In the genomic region with DNA sequence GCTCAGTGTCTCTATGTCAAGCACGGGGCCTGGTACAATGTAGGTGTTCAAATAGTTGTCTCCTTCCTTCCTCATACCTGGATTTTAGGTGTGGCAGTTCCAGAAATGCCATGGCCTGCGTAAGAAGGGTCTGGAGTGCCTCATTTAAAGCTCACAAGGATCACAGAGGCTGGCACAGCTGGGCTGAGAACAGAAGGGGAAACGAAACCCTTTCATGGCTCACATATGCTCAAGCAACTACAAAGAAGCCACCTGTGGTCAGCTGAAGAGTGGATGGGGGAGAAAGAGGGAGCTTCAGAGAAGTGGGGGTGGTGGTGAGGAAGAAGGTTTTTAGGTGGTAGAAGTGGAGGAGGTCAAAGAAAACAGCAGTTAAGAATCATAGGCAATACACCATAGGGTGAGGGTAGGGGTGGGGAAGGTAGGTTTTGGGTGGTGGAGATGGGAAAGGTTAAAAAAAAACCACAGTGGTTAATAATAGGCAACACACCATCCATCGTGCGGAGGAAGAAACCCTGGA, we compare ENCODE assay signal across 8 cellular contexts. TPM values are rescaled to one million over a fixed set of nuclear protein-coding genes. Genes with fewer than 3 reads are reported as not detected.
DNase-seq lines count a peak whose midpoint lies in the region; ATAC-seq, FAIRE-seq and TF ChIP-seq lines count a peak whose summit lies in the region.

No MANE protein-coding gene starts in this region.

- H3K4me1 ChIP-seq in A549 = peaks cover 25% of the 10 kb centered on the region

- FAIRE-seq in A549 (lab: Jason Lieb, UNC) (no peak), RCC 7860 (lab: Jason Lieb, UNC) (no peak)

- H3K4me3 ChIP-seq in A549 = no peak overlapping the region

- DNase-seq in A549 (ENCODE audit: low read depth in 1 of 2, low spot score in 1 of 2) = no peak
- DNase-seq in SIG-M5 treated with dmso at 0.1 percent for 504 hours (lab: John Stamatoyannopoulos, UW; ENCODE audit: unreplicated experiment) = peak; percentile 87
- no peak for DNase-seq in NCI-H345 (lab: John Stamatoyannopoulos, UW)
- no peak for DNase-seq in HK-2 (ENCODE audit: unreplicated experiment)
- DNase-seq in GDM1 (lab: John Stamatoyannopoulos, UW) = no peak
- no peak for DNase-seq in RCC 7860 (ENCODE audit: low spot score)

- no peak for TF ChIP-seq CTCF in A549 (IDR thresholded peaks at IDR 0.05)

- H3K27ac ChIP-seq in A549 = peak overlapping the region; percentile 34 to 38; a peak in 3 of 6 replicates

- ATAC-seq in A549 = no peak
- ATAC-seq in GM19043 (IDR thresholded peaks at IDR 0.05; ENCODE audit: low read depth, unreplicated experiment) = peak; percentile 84
- peak; percentile 90 for ATAC-seq in HG03066 (IDR thresholded peaks at IDR 0.05; ENCODE audit: low read depth, unreplicated experiment)

- no peak for TF ChIP-seq RAD21 in A549 (conservative IDR thresholded peaks at IDR 0.05 in 1 of 2, IDR thresholded peaks at IDR 0.05 in 1 of 2)

- POLR2A ChIA-PET in A549 (lab: Yijun Ruan, JAX) = interaction anchor here (0.7 kb wide), 1 partner anchor 17 kb away, joined by 3 read pairs; the partner anchor contains the start of gene TOP1

- TF ChIP-seq POLR2A in A549 (IDR thresholded peaks at IDR 0.05; ENCODE audit: low read length) = no peak

- peaks cover 5% of the 10 kb centered on the region; the same call in 2 of the 3 replicates for H3K9me3 ChIP-seq in A549

- no peak overlapping the region for H3K4me2 ChIP-seq in A549

- CTCF ChIA-PET in A549 (lab: Yijun Ruan, JAX) = interaction anchor here (0.8 to 5.0 kb wide), 4 partner anchors 10 to 43 kb away, joined by 3 to 27 read pairs (median 3); no protein-coding TSS in a partner anchor

- TF ChIP-seq EP300 in A549 (IDR thresholded peaks at IDR 0.05) = no peak

- WGBS in A549 (ENCODE audit: missing lambda C conversion rate) = 78% methylated on average over 5 of the region's 5 CpGs

TF ChIP-seq in A549, 52 proteins besides CTCF, POLR2A, EP300 and RAD21:
- TF ChIP-seq RARB (CRISPR knock-in tag; IDR thresholded peaks at IDR 0.05) = no peak
- no peak for TF ChIP-seq HMGXB4 (CRISPR knock-in tag; IDR thresholded peaks at IDR 0.05; ENCODE audit: borderline replicate concordance)
- no peak for TF ChIP-seq CBX2 (IDR thresholded peaks at IDR 0.05; ENCODE audit: borderline replicate concordance, low read depth)
- no peak for TF ChIP-seq EHMT2 (IDR thresholded peaks at IDR 0.05; ENCODE audit: low read depth)
- TF ChIP-seq HOXA7 (CRISPR knock-in tag; IDR thresholded peaks at IDR 0.05) = no peak
- TF ChIP-seq MYC (IDR thresholded peaks at IDR 0.05; ENCODE audit: borderline replicate concordance, low read length) = no peak

RNA-seq across cellular contexts. Expression of gene TOP1, which starts 17.0 kb away (rescaled TPM):
- polyA plus RNA-seq in A549 (2011; rRNA removed) (20.8 and 28.3 TPM in 2 replicates), A549 (2017; fragmentation: RNase III; extraction: RNeasy Plus Mini Kit Qiagen cat#74134 plus additional on column Dnase treatment) (68.0 to 73.7 TPM (median 70.6 TPM) in 3 replicates)
- 6.5 and 6.9 TPM in 2 replicates for polyA plus RNA-seq in A549 (2012; cell fraction: cytosol; rRNA removed)
- 7.5 and 10.8 TPM in 2 replicates for polyA plus RNA-seq in A549 (2012; cell fraction: nucleus; rRNA removed)
- 13.2 and 15.6 TPM in 2 replicates for polyA minus RNA-seq in A549 (2011; rRNA and poly(A)+ RNA removed)

Comparison
In these comparisons a context has a peak if more than half of its experiments do, and no peak if none do; other contexts are left out.
1. ATAC-seq: peak in GM19043 (single experiment) and HG03066 (single experiment); none in A549 (0 of 2).